Comparison of ENCODE assay signal across 32 cellular contexts in the genomic region with DNA sequence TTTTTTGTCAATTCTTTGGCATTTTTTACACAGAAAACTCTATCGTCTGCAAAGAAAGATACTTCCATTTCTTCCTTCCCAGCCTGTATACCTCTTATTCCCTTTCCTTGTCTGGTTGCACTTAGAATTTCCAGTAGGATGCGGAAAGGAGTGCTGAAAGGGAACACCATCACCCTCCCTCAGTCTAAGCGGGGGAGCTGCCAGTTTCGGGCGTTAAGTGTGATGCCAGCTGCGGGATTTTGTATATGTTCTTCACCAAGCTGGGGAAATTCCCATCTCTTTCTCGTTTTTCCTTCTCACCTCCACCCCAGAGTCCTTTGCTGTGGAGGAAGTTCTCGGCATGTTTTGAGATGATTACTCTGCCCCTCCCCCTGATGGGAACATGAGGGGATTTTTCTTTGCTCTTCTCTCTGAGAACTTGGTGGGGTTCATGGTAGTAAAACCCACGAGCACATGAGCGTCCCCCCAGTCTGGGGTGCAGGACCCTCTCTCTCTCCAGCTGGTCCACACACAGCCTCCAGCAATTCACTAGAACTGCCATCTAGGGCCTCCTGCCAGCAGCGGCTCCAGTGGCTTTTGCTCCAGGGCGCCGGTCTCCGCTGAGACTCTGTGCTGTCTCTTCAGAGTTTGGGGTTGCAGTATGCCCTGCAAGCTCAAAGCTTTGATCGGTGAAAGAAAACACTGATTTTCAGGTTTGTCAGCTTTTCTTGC. TPM values are rescaled to one million over a fixed set of nuclear protein-coding genes. Genes with fewer than 3 reads are reported as not detected.
"Had no signal": no experiment of that assay in that cellular context is flagged by ENCODE, and none has a peak within 500 bp of the region (broad histone marks: within the 10 kb centered on the region; RNA-seq: fewer than 3 reads in every experiment).

No MANE protein-coding gene starts in this region.

- H3K9me3 Mint-ChIP-seq: activated B cell treated with CpG ODN at 0.5 μM for 24 hours; activated CD4-positive, alpha-beta T cell treated with anti-CD3 and anti-CD28 coated beads, Interleukin-2, amount 10 ng/mL, durations not matched to agents 24 days and 14 days; activated naive CD4-positive, alpha-beta T cell treated with anti-CD3 and anti-CD28 coated beads for 36 hours; activated T-cell treated with anti-CD3 and anti-CD28 coated beads, Interleukin-2, amount 50 U/mL, for 24 hours; activated T-helper 1 cell treated with anti-CD3 and anti-CD28 coated beads, Interleukin-12 subunit alpha, Interleukin-12 subunit beta, Interleukin-2, Interleukin-4 antibody, amounts not matched to agents 30 ng/mL and 10 ng/mL and 1 ng/mL, durations not matched to agents 14 hours and 24 hours and 36 hours had no signal

- H3K4me3 Mint-ChIP-seq: activated B cell treated with CpG ODN at 0.5 μM for 24 hours; activated CD4-positive, alpha-beta T cell treated with anti-CD3 and anti-CD28 coated beads, Interleukin-2, amount 10 ng/mL, durations not matched to agents 24 days and 14 days; activated CD8-positive, alpha-beta memory T cell treated with anti-CD3 and anti-CD28 coated beads, Interleukin-2, amount 10 ng/mL, durations not matched to agents 7 days and 5 days; activated naive CD4-positive, alpha-beta T cell treated with anti-CD3 and anti-CD28 coated beads for 36 hours; activated naive CD8-positive, alpha-beta T cell; activated T-cell treated with anti-CD3 and anti-CD28 coated beads, Interleukin-2, amount 50 U/mL, for 24 hours; activated T-helper 1 cell treated with anti-CD3 and anti-CD28 coated beads, Interleukin-12 subunit alpha, Interleukin-12 subunit beta, Interleukin-2, Interleukin-4 antibody, amounts not matched to agents 30 ng/mL and 10 ng/mL and 1 ng/mL, durations not matched to agents 14 hours and 24 hours and 36 hours; brain; T-helper 17 cell had no signal

- H3K4me1 Mint-ChIP-seq: activated B cell treated with CpG ODN at 0.5 μM for 24 hours, brain had no signal

- H3K36me3 Mint-ChIP-seq: activated CD8-positive, alpha-beta memory T cell treated with anti-CD3 and anti-CD28 coated beads, Interleukin-2, amount 10 ng/mL, durations not matched to agents 7 days and 5 days; activated naive CD8-positive, alpha-beta T cell; brain had no signal

- DNase-seq: activated B cell treated with CpG ODN at 0.5 μM for 24 hours; activated CD4-positive, alpha-beta T cell treated with anti-CD3 and anti-CD28 coated beads for 1 hour; activated CD4-positive, alpha-beta T cell treated with anti-CD3 and anti-CD28 coated beads, Interleukin-2, amount 10 ng/mL, durations not matched to agents 24 days and 14 days; activated CD4-positive, alpha-beta T cell treated with anti-CD3 and anti-CD28 coated beads, Interleukin-2, amount 50 U/mL, for 48 hours; activated CD8-positive, alpha-beta memory T cell treated with anti-CD3 and anti-CD28 coated beads, Interleukin-2, amount 10 ng/mL, durations not matched to agents 7 days and 5 days; activated effector memory CD4-positive, alpha-beta T cell treated with anti-CD3 and anti-CD28 coated beads, Interleukin-2, amount 50 U/mL, for 16 hours; activated naive CD4-positive, alpha-beta T cell treated with anti-CD3 and anti-CD28 coated beads for 36 hours; activated T-cell treated with anti-CD3 and anti-CD28 coated beads, Interleukin-2, amount 50 U/mL, for 24 hours; amygdala; IMR-90; Kasumi-1; KBM-7; NCI-H1105 treated with DMSO at 0.1 percent for 48 hours; NCI-H1436 treated with DMSO at 0.1 percent for 48 hours; NCI-H187; NCI-H2081; NCI-H2171; NCI-H2227 treated with DMSO at 0.1 percent for 48 hours; NCI-H446 treated with DMSO at 0.1 percent for 48 hours; NCI-H524 treated with DMSO at 0.1 percent for 48 hours; NCI-H774; NK-92 treated with Interleukin-12 subunit alpha and Interleukin-12 subunit beta, amount 100 ng/mL, for 24 hours; OCI-M1; RPMI8226; SHP77; T-helper 17 cell; T-helper 9 cell had no signal

- H3K27me3 Mint-ChIP-seq: activated naive CD8-positive, alpha-beta T cell had no signal

- H3K27ac Mint-ChIP-seq: activated B cell treated with CpG ODN at 0.5 μM for 24 hours; activated CD4-positive, alpha-beta T cell treated with anti-CD3 and anti-CD28 coated beads, Interleukin-2, amount 10 ng/mL, durations not matched to agents 24 days and 14 days; activated CD8-positive, alpha-beta memory T cell treated with anti-CD3 and anti-CD28 coated beads, Interleukin-2, amount 10 ng/mL, durations not matched to agents 7 days and 5 days; activated naive CD4-positive, alpha-beta T cell treated with anti-CD3 and anti-CD28 coated beads for 36 hours; activated naive CD8-positive, alpha-beta T cell; activated T-cell treated with anti-CD3 and anti-CD28 coated beads, Interleukin-2, amount 50 U/mL, for 24 hours; activated T-helper 1 cell treated with anti-CD3 and anti-CD28 coated beads, Interleukin-12 subunit alpha, Interleukin-12 subunit beta, Interleukin-2, Interleukin-4 antibody, amounts not matched to agents 30 ng/mL and 10 ng/mL and 1 ng/mL, durations not matched to agents 14 hours and 24 hours and 36 hours; T-helper 17 cell had no signal

RNA-seq across cellular contexts. Expression of a gene that starts 15.5 kb away (rescaled TPM):
- total RNA-seq: activated B cell treated with CpG ODN at 0.5 μM for 24 hours; activated CD4-positive, alpha-beta T cell treated with anti-CD3 and anti-CD28 coated beads, Interleukin-2, amount 10 ng/mL, durations not matched to agents 24 days and 14 days; activated CD8-positive, alpha-beta memory T cell treated with anti-CD3 and anti-CD28 coated beads, Interleukin-2, amount 10 ng/mL, durations not matched to agents 7 days and 5 days; activated naive CD4-positive, alpha-beta T cell treated with anti-CD3 and anti-CD28 coated beads for 36 hours; activated T-helper 1 cell treated with anti-CD3 and anti-CD28 coated beads, Interleukin-12 subunit alpha, Interleukin-12 subunit beta, Interleukin-2, Interleukin-4 antibody, amounts not matched to agents 30 ng/mL and 10 ng/mL and 1 ng/mL, durations not matched to agents 14 hours and 24 hours and 36 hours; astrocyte; IMR-90; SJSA1; T-helper 17 cell had no signal

RNA-seq across cellular contexts. Expression of a gene that starts 24.5 kb away (rescaled TPM):
- total RNA-seq: activated B cell treated with CpG ODN at 0.5 μM for 24 hours; activated CD4-positive, alpha-beta T cell treated with anti-CD3 and anti-CD28 coated beads, Interleukin-2, amount 10 ng/mL, durations not matched to agents 24 days and 14 days; activated CD8-positive, alpha-beta memory T cell treated with anti-CD3 and anti-CD28 coated beads, Interleukin-2, amount 10 ng/mL, durations not matched to agents 7 days and 5 days; activated naive CD4-positive, alpha-beta T cell treated with anti-CD3 and anti-CD28 coated beads for 36 hours; activated T-helper 1 cell treated with anti-CD3 and anti-CD28 coated beads, Interleukin-12 subunit alpha, Interleukin-12 subunit beta, Interleukin-2, Interleukin-4 antibody, amounts not matched to agents 30 ng/mL and 10 ng/mL and 1 ng/mL, durations not matched to agents 14 hours and 24 hours and 36 hours; astrocyte; IMR-90; SJSA1; T-helper 17 cell had no signal
